In genomic region chr1:153953859-153954365, GRCh38 we compare ENCODE assay signal across 1 cellular context.
TF ChIP-seq lines count a peak whose summit lies in the region.

No MANE protein-coding gene starts in this region.

TF ChIP-seq in GM12878, 131 proteins besides CTCF, POLR2A, EP300 and RAD21:
- no peak for TF ChIP-seq SMAD5 (IDR thresholded peaks at IDR 0.05; ENCODE audit: low read depth)
- TF ChIP-seq BACH1 (IDR thresholded peaks at IDR 0.05; ENCODE audit: borderline replicate concordance) = no peak
- TF ChIP-seq ZNF217 (IDR thresholded peaks at IDR 0.05) = no peak
